ENCODE assay signal across 8 cellular contexts in the genomic region with DNA sequence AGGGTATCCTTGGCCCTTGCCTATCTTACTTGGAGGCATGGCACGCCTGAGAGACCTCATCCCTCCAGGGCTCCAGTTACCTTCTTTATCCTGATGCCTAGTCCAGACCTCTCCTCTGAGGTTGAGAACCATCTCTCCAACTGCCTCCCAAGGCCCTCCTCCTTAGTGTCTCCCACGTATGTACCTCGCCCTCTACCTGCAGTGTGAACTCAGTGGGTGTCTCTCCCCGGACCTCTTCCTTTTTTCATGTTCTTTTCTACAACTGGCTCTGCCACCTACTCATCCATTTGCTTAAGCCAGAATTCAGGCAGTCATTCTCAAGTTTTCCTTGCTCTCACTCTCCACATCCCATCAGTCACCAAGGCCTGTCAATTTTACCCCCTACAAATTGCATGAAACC. TPM values are rescaled to one million over a fixed set of nuclear protein-coding genes. Genes with fewer than 3 reads are reported as not detected.
"Had no signal": no experiment of that assay in that cellular context is flagged by ENCODE, and none has a peak within 500 bp of the region (broad histone marks: within the 10 kb centered on the region; RNA-seq: fewer than 3 reads in every experiment).

No MANE protein-coding gene starts in this region.

- H3K27ac Mint-ChIP-seq: IgD-negative memory B cell had no signal

- H3K4me3 ChIP-seq: K562 had no signal

- H3K4me3 Mint-ChIP-seq: IgD-negative memory B cell had no signal

- DNase-seq: IMR-90, KBM-7, KG1 had no signal

- ATAC-seq: HepG2, K562 had no signal

- H3K27ac ChIP-seq: HL-60 had no signal

- H3K27me3 Mint-ChIP-seq: IgD-negative memory B cell had no signal

- H3K9me3 Mint-ChIP-seq: IgD-negative memory B cell had no signal

RNA-seq across cellular contexts. Expression of a gene that starts 45.3 kb away (rescaled TPM):
- total RNA-seq: HepG2, HT1080 had no signal
